ENCODE assay signal across 10 cellular contexts in genomic region chr9:97714435-97714834, GRCh38. TPM values are rescaled to one million over a fixed set of nuclear protein-coding genes. Genes with fewer than 3 reads are reported as not detected.
DNase-seq lines count a peak whose midpoint lies in the region; ATAC-seq, FAIRE-seq and TF ChIP-seq lines count a peak whose summit lies in the region.
"Had no signal": no experiment of that assay in that cellular context is flagged by ENCODE, and none has a peak within 500 bp of the region (broad histone marks: within the 10 kb centered on the region; RNA-seq: fewer than 3 reads in every experiment).

No MANE protein-coding gene starts in this region.

- POLR2A ChIA-PET in A549 (lab: Yijun Ruan, JAX): interaction anchor here (1.0 kb wide), 4 partner anchors 38 to 208 kb away, joined by 3 to 5 read pairs (median 4); partner anchors contain the start of gene TRMO

- WGBS in A549 (ENCODE audit: missing lambda C conversion rate): 10% methylated on average over 3 of the region's 3 CpGs
- WGBS in ovary, 3 donors: 43 to 49% (median 46%) methylated on average over 3 of the region's 3 CpGs

- TF ChIP-seq CTCF in A549 (IDR thresholded peaks at IDR 0.05) (no peak), ovary (IDR thresholded peaks at IDR 0.05) (no peak)

- TF ChIP-seq POLR2A in A549 (IDR thresholded peaks at IDR 0.05; ENCODE audit: low read length) (no peak), ovary (IDR thresholded peaks at IDR 0.05) (no peak)

- no peak for TF ChIP-seq RAD21 in A549 (conservative IDR thresholded peaks at IDR 0.05 in 1 of 2, IDR thresholded peaks at IDR 0.05 in 1 of 2)

- no peaks in the 10 kb centered on the region for H3K36me3 ChIP-seq in SJSA1
- H3K36me3 ChIP-seq in ovary: no peaks in the 10 kb centered on the region

- peak overlapping the region; percentile 46 for H3K4me2 ChIP-seq in A549

- peak overlapping the region in 1 of 2 experiments; percentile 71; a peak in 3 of 6 replicates for H3K27ac ChIP-seq in A549
- H3K27ac ChIP-seq in SJSA1: peak overlapping the region; percentile 70
- no peak overlapping the region for H3K27ac ChIP-seq in ovary

- CTCF ChIA-PET in A549 (lab: Yijun Ruan, JAX): interaction anchor here (0.8 to 3.8 kb wide), 6 partner anchors 8 to 321 kb away, joined by 3 to 38 read pairs (median 4); no protein-coding TSS in a partner anchor

- TF ChIP-seq EP300 in A549 (IDR thresholded peaks at IDR 0.05): peak in 1 of 2 experiments; percentile 36; a peak in 1 of 5 replicates
- no peak for TF ChIP-seq EP300 in ovary (IDR thresholded peaks at IDR 0.05)

- DNase-seq in A549 (ENCODE audit: low read depth in 1 of 2, low spot score in 1 of 2): peak in 1 of 2 experiments; percentile 82
- peak; percentile 88 for DNase-seq in GM04503 (ENCODE audit: low read depth)
- peak; percentile 80 to 88 for DNase-seq in SJSA1 (ENCODE audit: low read depth in 1 of 2, low spot score in 2 of 2)
- DNase-seq in fibroblast of peridontal ligament (ENCODE audit: extremely low read depth): peak; percentile 75
- no peak for DNase-seq in NCI-H1105 treated with DMSO at 0.1 percent for 48 hours (lab: John Stamatoyannopoulos, UW)
- no peak for DNase-seq in NCI-H748 treated with DMSO at 0.1 percent for 48 hours (lab: John Stamatoyannopoulos, UW)
- DNase-seq in ovary: no peak
- DNase-seq: islet precursor cell, NCI-H524 had no signal

- intact Hi-C loops in ovary (cut with DNase I): no loop called here

- H3K9me3 ChIP-seq in A549 (no peaks in the 10 kb centered on the region), SJSA1 (replicated peaks) (no peaks in the 10 kb centered on the region), ovary (no peaks in the 10 kb centered on the region)

- H3K4me3 ChIP-seq in A549: no peak overlapping the region
- no peak overlapping the region for H3K4me3 ChIP-seq in SJSA1
- no peak overlapping the region for H3K4me3 ChIP-seq in ovary

- no peak for FAIRE-seq in A549 (lab: Jason Lieb, UNC)

- H3K4me1 ChIP-seq in A549: peaks cover 20% of the 10 kb centered on the region
- H3K4me1 ChIP-seq in SJSA1 (replicated peaks): peaks cover 42% of the 10 kb centered on the region
- no peaks in the 10 kb centered on the region for H3K4me1 ChIP-seq in ovary (ENCODE audit: insufficient read depth)

- no peaks in the 10 kb centered on the region for H3K27me3 ChIP-seq in SJSA1 (replicated peaks)
- no peaks in the 10 kb centered on the region for H3K27me3 ChIP-seq in ovary

- ATAC-seq in A549: peak; percentile 60 to 76; a peak in 4 of 6 replicates
- ATAC-seq in HG02852 (IDR thresholded peaks at IDR 0.05; ENCODE audit: unreplicated experiment): no peak

TF ChIP-seq in A549, 52 proteins besides CTCF, POLR2A, EP300 and RAD21:
- TF ChIP-seq, protein P1, sequence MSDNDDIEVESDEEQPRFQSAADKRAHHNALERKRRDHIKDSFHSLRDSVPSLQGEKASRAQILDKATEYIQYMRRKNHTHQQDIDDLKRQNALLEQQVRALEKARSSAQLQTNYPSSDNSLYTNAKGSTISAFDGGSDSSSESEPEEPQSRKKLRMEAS (IDR thresholded peaks at IDR 0.05): peak; percentile 27; the same call in 1 of the 2 replicates
- no peak for TF ChIP-seq PBX3 (IDR thresholded peaks at IDR 0.05)
- no peak for TF ChIP-seq JUNB (IDR thresholded peaks at IDR 0.05)
- 0 out of 5 replicates have a peak, but pooled peaks of 1 of the 2 experiments have one; percentile 27 for TF ChIP-seq JUN (IDR thresholded peaks at IDR 0.05)

RNA-seq across cellular contexts. Expression of gene XPA, which starts 17.3 kb away (rescaled TPM):
- 4.5 and 8.0 TPM in 2 replicates for polyA plus RNA-seq in A549 (2011; rRNA removed)
- 2.5 and 2.7 TPM in 2 replicates for polyA plus RNA-seq in A549 (2012; cell fraction: cytosol; rRNA removed)
- polyA plus RNA-seq in A549 (2012; cell fraction: nucleus; rRNA removed): 0.84 and 1.5 TPM in 2 replicates
- polyA plus RNA-seq in A549 (2017; fragmentation: RNase III; extraction: RNeasy Plus Mini Kit Qiagen cat#74134 plus additional on column Dnase treatment): 14.0 to 14.9 TPM (median 14.6 TPM) in 3 replicates
- polyA minus RNA-seq in A549 (2011; rRNA and poly(A)+ RNA removed): 1.9 and 2.6 TPM in 2 replicates
- total RNA-seq in SJSA1 (2014; rRNA removed; shearing (Covaris generic)): 7.8 and 13.3 TPM in 2 replicates
- total RNA-seq in ovary: 10 to 100 TPM; 13.7 to 23.6 (median 16.7) TPM
- 10 to 100 TPM; 16.0 to 20.4 TPM for polyA plus RNA-seq in ovary

Comparison
In these comparisons a context has a peak if more than half of its experiments do, and no peak if none do; other contexts are left out.
1. DNase-seq: peak in GM04503 (single experiment), SJSA1 (2 of 2) and fibroblast of peridontal ligament (single experiment); none in NCI-H1105 treated with DMSO at 0.1 percent for 48 hours (single experiment), NCI-H748 treated with DMSO at 0.1 percent for 48 hours (single experiment) and ovary (0 of 5).